ENCODE assay signal across 10 cellular contexts in the genomic region with DNA sequence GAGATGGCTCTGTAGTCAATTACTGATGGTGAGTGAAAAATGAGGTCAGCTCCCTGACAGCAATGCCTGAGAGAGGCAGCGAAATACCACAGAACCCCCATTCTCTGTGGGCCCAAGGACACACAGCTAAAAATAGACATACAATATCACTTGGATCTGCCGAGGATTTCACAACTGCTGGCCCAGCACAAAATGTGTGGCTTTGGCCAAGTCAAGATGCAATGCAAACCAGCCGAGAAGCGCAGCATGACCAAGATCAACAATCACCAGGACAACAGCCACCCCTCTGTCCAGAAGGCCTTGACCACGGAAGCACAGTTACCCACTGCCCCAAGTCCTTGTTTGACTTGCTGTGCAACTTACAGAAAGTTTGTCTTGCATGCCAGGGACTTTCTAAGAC. TPM values are rescaled to one million over a fixed set of nuclear protein-coding genes. Genes with fewer than 3 reads are reported as not detected.
A peak's percentile ranks its signal among the peaks of the same experiment; 100 is the strongest.
DNase-seq lines count a peak whose midpoint lies in the region; ATAC-seq and TF ChIP-seq lines count a peak whose summit lies in the region.
"Had no signal": no experiment of that assay in that cellular context is flagged by ENCODE, and none has a peak within 500 bp of the region (broad histone marks: within the 10 kb centered on the region; RNA-seq: fewer than 3 reads in every experiment).

No MANE protein-coding gene starts in this region.

- no peak overlapping the region for H3K27ac Mint-ChIP-seq in CD4-positive, alpha-beta T cell
- H3K27ac Mint-ChIP-seq: activated CD8-positive, alpha-beta memory T cell treated with anti-CD3 and anti-CD28 coated beads, Interleukin-2, amount 10 ng/mL, durations not matched to agents 7 days and 5 days; dendritic cell treated with granulocyte-macrophage colony-stimulating factor and Interleukin-4, amounts not matched to agents 40 ng/mL and 50 ng/mL, for 4 days had no signal

- POLR2A ChIA-PET in CD4-positive, alpha-beta T cell (lab: Charles Lee) = no interaction called here

- ATAC-seq in mucosa of descending colon = peak; percentile 39
- ATAC-seq in CD4-positive, alpha-beta T cell (ENCODE audit: poor library complexity) = no peak
- no peak for ATAC-seq in HG03095 (IDR thresholded peaks at IDR 0.05; ENCODE audit: unreplicated experiment)
- ATAC-seq: activated CD8-positive, alpha-beta memory T cell treated with anti-CD3 and anti-CD28 coated beads, Interleukin-2, amount 10 ng/mL, durations not matched to agents 7 days and 5 days had no signal

- no peak for TF ChIP-seq POLR2A in Peyer's patch (IDR thresholded peaks at IDR 0.05)
- TF ChIP-seq POLR2A in tibial nerve (IDR thresholded peaks at IDR 0.05) = no peak

- 2 to 16% methylated on average over 5 of the region's 5 CpGs for WGBS in tibial nerve, 2 donors

- TF ChIP-seq EP300 in tibial nerve (IDR thresholded peaks at IDR 0.05) = peak in 1 of 2 donors; percentile 92

- H3K9me3 ChIP-seq in Peyer's patch = no peaks in the 10 kb centered on the region
- H3K9me3 ChIP-seq in mucosa of descending colon = no peaks in the 10 kb centered on the region
- H3K9me3 ChIP-seq in tibial nerve = no peaks in the 10 kb centered on the region
- H3K9me3 ChIP-seq in CD4-positive, alpha-beta T cell (ENCODE audit: control insufficient read depth, low read length) = no peaks in the 10 kb centered on the region
- H3K9me3 ChIP-seq in WERI-Rb-1 (ENCODE audit: severe bottlenecking) = no peaks in the 10 kb centered on the region

- intact Hi-C loops in mucosa of descending colon (cut with DNase I, micrococcal nuclease) = no loop called here
- intact Hi-C loops in CD4-positive, alpha-beta T cell (cut with DNase I, micrococcal nuclease) = no loop called here

- H3K4me3 ChIP-seq in Peyer's patch (no peak overlapping the region), fibroblast of the aortic adventitia (ENCODE audit: low read depth, low read length) (no peak overlapping the region), mucosa of descending colon (no peak overlapping the region), tibial nerve (no peak overlapping the region), WERI-Rb-1 (ENCODE audit: low read depth, low read length) (no peak overlapping the region)

- H3K27ac ChIP-seq in Peyer's patch (peak overlapping the region in 1 of 4 donors; percentile 25), tibial nerve (peak overlapping the region in 2 of 4 donors; percentile 61 to 64), WERI-Rb-1 (no peak overlapping the region)
- no peak overlapping the region for H3K27ac ChIP-seq in CD4-positive, alpha-beta T cell (ENCODE audit: low read depth, low read length)

- TF ChIP-seq CTCF in Peyer's patch (IDR thresholded peaks at IDR 0.05) (no peak), fibroblast of the aortic adventitia (IDR thresholded peaks at IDR 0.05; ENCODE audit: insufficient read depth, low read length) (no peak), mucosa of descending colon (IDR thresholded peaks at IDR 0.05) (no peak), tibial nerve (IDR thresholded peaks at IDR 0.05) (no peak), WERI-Rb-1 (IDR thresholded peaks at IDR 0.05; ENCODE audit: low read depth, low read length) (no peak)
- TF ChIP-seq CTCF in CD4-positive, alpha-beta T cell (IDR thresholded peaks at IDR 0.05) = no peak

- H3K4me1 ChIP-seq in Peyer's patch (peaks cover 0 to 5% (median 0%) of the 10 kb centered on the region in 4 donors), mucosa of descending colon (ENCODE audit: low read depth) (no peaks in the 10 kb centered on the region), tibial nerve (peaks cover 0 to 61% (median 20%) of the 10 kb centered on the region in 4 donors)

- no peak overlapping the region for H3K4me3 Mint-ChIP-seq in CD4-positive, alpha-beta T cell
- H3K4me3 Mint-ChIP-seq: activated CD8-positive, alpha-beta memory T cell treated with anti-CD3 and anti-CD28 coated beads, Interleukin-2, amount 10 ng/mL, durations not matched to agents 7 days and 5 days; dendritic cell treated with granulocyte-macrophage colony-stimulating factor and Interleukin-4, amounts not matched to agents 40 ng/mL and 50 ng/mL, for 4 days had no signal

- no peaks in the 10 kb centered on the region for H3K36me3 Mint-ChIP-seq in CD4-positive, alpha-beta T cell (ENCODE audit: low read depth)
- H3K36me3 Mint-ChIP-seq: activated CD8-positive, alpha-beta memory T cell treated with anti-CD3 and anti-CD28 coated beads, Interleukin-2, amount 10 ng/mL, durations not matched to agents 7 days and 5 days had no signal

- DNase-seq in Peyer's patch (peak in 2 of 3 donors; percentile 20 to 62), fibroblast of the aortic adventitia (ENCODE audit: low read depth) (peak; percentile 89), mucosa of descending colon (peak in 2 of 3 donors; percentile 27 to 54), tibial nerve (ENCODE audit: low spot score in 2 of 2) (peak; percentile 71 to 81), NCI-H446 treated with DMSO at 0.1 percent for 48 hours (lab: John Stamatoyannopoulos, UW) (no peak), WERI-Rb-1 (no peak)
- no peak for DNase-seq in CD4-positive, alpha-beta T cell
- DNase-seq: activated CD8-positive, alpha-beta memory T cell treated with anti-CD3 and anti-CD28 coated beads, Interleukin-2, amount 10 ng/mL, durations not matched to agents 7 days and 5 days had no signal

- H3K4me1 Mint-ChIP-seq in CD4-positive, alpha-beta T cell (ENCODE audit: low read depth) = no peaks in the 10 kb centered on the region
- H3K4me1 Mint-ChIP-seq: activated CD8-positive, alpha-beta memory T cell treated with anti-CD3 and anti-CD28 coated beads, Interleukin-2, amount 10 ng/mL, durations not matched to agents 7 days and 5 days had no signal

- H3K27me3 ChIP-seq in Peyer's patch (no peaks in the 10 kb centered on the region), tibial nerve (no peaks in the 10 kb centered on the region), WERI-Rb-1 (ENCODE audit: insufficient read depth, low read depth, severe bottlenecking) (no peaks in the 10 kb centered on the region)
- H3K27me3 ChIP-seq in CD4-positive, alpha-beta T cell (ENCODE audit: control insufficient read depth, insufficient read depth, low read length) = peaks cover 4% of the 10 kb centered on the region

- H3K9me3 Mint-ChIP-seq in CD4-positive, alpha-beta T cell = no peaks in the 10 kb centered on the region
- H3K9me3 Mint-ChIP-seq: dendritic cell treated with granulocyte-macrophage colony-stimulating factor and Interleukin-4, amounts not matched to agents 40 ng/mL and 50 ng/mL, for 4 days had no signal

- CTCF ChIA-PET in CD4-positive, alpha-beta T cell (lab: Charles Lee) = no interaction called here

- H3K36me3 ChIP-seq in Peyer's patch (no peaks in the 10 kb centered on the region), mucosa of descending colon (ENCODE audit: low read depth) (no peaks in the 10 kb centered on the region), tibial nerve (no peaks in the 10 kb centered on the region), WERI-Rb-1 (no peaks in the 10 kb centered on the region)

- H3K27me3 Mint-ChIP-seq in CD4-positive, alpha-beta T cell = peaks cover 37% of the 10 kb centered on the region

RNA-seq across cellular contexts. Expression of gene CKAP4, which starts 52.2 kb away (rescaled TPM):
- total RNA-seq in Peyer's patch (10 to 100 TPM; 15.5 to 24.5 (median 21.0) TPM), fibroblast of the aortic adventitia (ENCODE audit: low replicate concordance) (162 and 217 TPM in 2 replicates), mucosa of descending colon (100 to 1,000 TPM in 1 of 3 donors, 10 to 100 TPM in 2; 40.6 to 103 (median 46.8) TPM), tibial nerve (10 to 100 TPM; 29.9 to 49.5 (median 38.7) TPM)
- total RNA-seq in CD4-positive, alpha-beta T cell = 10 to 100 TPM; 14.7 to 15.7 TPM

RNA-seq across cellular contexts. Expression of gene NUAK1, which starts 56.9 kb away (rescaled TPM):
- total RNA-seq in Peyer's patch (1 to 10 TPM; 2.1 to 7.7 (median 4.6) TPM), fibroblast of the aortic adventitia (ENCODE audit: low replicate concordance) (3.0 and 8.3 TPM in 2 replicates), mucosa of descending colon (1 to 10 TPM; 4.9 to 6.8 (median 5.4) TPM), tibial nerve (10 to 100 TPM; 32.0 to 47.9 (median 33.5) TPM)
- under 1 TPM in 1 of 2 experiments, not detected in 1; 0.16 TPM for total RNA-seq in CD4-positive, alpha-beta T cell
- total RNA-seq: activated CD8-positive, alpha-beta memory T cell treated with anti-CD3 and anti-CD28 coated beads, Interleukin-2, amount 10 ng/mL, durations not matched to agents 7 days and 5 days had no signal

Comparison
In these comparisons a context has a peak if more than half of its experiments do, and no peak if none do; other contexts are left out.
1. DNase-seq: peak in Peyer's patch (2 of 3), fibroblast of the aortic adventitia (single experiment), mucosa of descending colon (2 of 3) and tibial nerve (2 of 2); none in CD4-positive, alpha-beta T cell (0 of 10), NCI-H446 treated with DMSO at 0.1 percent for 48 hours (single experiment) and WERI-Rb-1 (single experiment).